Comparison of ENCODE assay signal across 6 cellular contexts in genomic region chr19:52896431-52897148, GRCh38. TPM values are rescaled to one million over a fixed set of nuclear protein-coding genes. Genes with fewer than 3 reads are reported as not detected.
DNase-seq lines count a peak whose midpoint lies in the region; ATAC-seq and TF ChIP-seq lines count a peak whose summit lies in the region.

No MANE protein-coding gene starts in this region.

- H2BK5ac ChIP-seq in mesenchymal stem cell (ENCODE audit: low read depth, low read length, poor library complexity, severe bottlenecking): peak overlapping the region; percentile 76

- H3K9me2 ChIP-seq in MM.1S (replicated peaks; ENCODE audit: insufficient read depth, low read length): no peaks in the 10 kb centered on the region

- peak overlapping the region; percentile 60 to 82 for H3K4ac ChIP-seq in mesenchymal stem cell (ENCODE audit: low read depth in 1 of 2, low read length in 2 of 2)

- peaks cover 19% of the 10 kb centered on the region for H3K79me1 ChIP-seq in mesenchymal stem cell (replicated peaks; ENCODE audit: low read length, poor library complexity, severe bottlenecking)

- H3K18ac ChIP-seq in mesenchymal stem cell (ENCODE audit: low read depth in 1 of 2, low read length in 2 of 2): peak overlapping the region; percentile 86 to 92

- no peak overlapping the region for H2BK12ac ChIP-seq in mesenchymal stem cell (ENCODE audit: low read length in 2 of 2)

- H3K14ac ChIP-seq in mesenchymal stem cell (ENCODE audit: low read length in 2 of 2): peak overlapping the region; percentile 62 to 76

- H4K91ac ChIP-seq in mesenchymal stem cell (ENCODE audit: low read length): peak overlapping the region; percentile 39

- no peaks in the 10 kb centered on the region for H3F3A ChIP-seq in MM.1S (ENCODE audit: insufficient read depth, low read length)

- H3K27ac ChIP-seq in BLaER1 (peak overlapping the region; percentile 90), adrenal gland (peak overlapping the region; percentile 70 to 94 (median 91)), mesenchymal stem cell (ENCODE audit: low read length, poor library complexity, severe bottlenecking) (peak overlapping the region; percentile 97), MM.1S (ENCODE audit: low read length) (no peak overlapping the region)

- peak overlapping the region; percentile 86 for H2AFZ ChIP-seq in mesenchymal stem cell (ENCODE audit: low read depth, low read length)
- H2AFZ ChIP-seq in MM.1S (ENCODE audit: low read length): no peak overlapping the region

- intact Hi-C loops in adrenal gland (cut with DNase I): no loop called here

- WGBS in adrenal gland, 4 donors: 42 to 46% (median 44%) methylated on average over 24 of the region's 24 CpGs
- 49% methylated on average over 24 of the region's 24 CpGs for WGBS in mesenchymal stem cell

- H3K4me1 ChIP-seq in BLaER1: peaks cover 26% of the 10 kb centered on the region
- H3K4me1 ChIP-seq in adrenal gland (replicated peaks in 1 of 2): peaks cover 5 to 10% of the 10 kb centered on the region in 2 donors
- H3K4me1 ChIP-seq in mesenchymal stem cell (ENCODE audit: control insufficient read depth, insufficient read depth, low read depth, low read length): peaks cover 4% of the 10 kb centered on the region
- H3K4me1 ChIP-seq in MM.1S (ENCODE audit: low read length): no peaks in the 10 kb centered on the region

- peak; percentile 27 for ATAC-seq in HG03196 (IDR thresholded peaks at IDR 0.05; ENCODE audit: unreplicated experiment)

- no peak overlapping the region for H2BK15ac ChIP-seq in mesenchymal stem cell (ENCODE audit: low read depth, poor library complexity, severe bottlenecking)

- TF ChIP-seq CTCF in adrenal gland (IDR thresholded peaks at IDR 0.05) (no peak), MM.1S (IDR thresholded peaks at IDR 0.05; ENCODE audit: low read length) (no peak)

- H4K8ac ChIP-seq in mesenchymal stem cell (ENCODE audit: low read length): peak overlapping the region; percentile 89

- H3K4me2 ChIP-seq in BLaER1 (peak overlapping the region; percentile 90), mesenchymal stem cell (ENCODE audit: low read length, poor library complexity, severe bottlenecking) (peak overlapping the region; percentile 90), MM.1S (ENCODE audit: low read depth, low read length) (no peak overlapping the region)

- peak overlapping the region; percentile 93 for H3K4me3 ChIP-seq in BLaER1
- peak overlapping the region; percentile 13 to 77 (median 70) for H3K4me3 ChIP-seq in adrenal gland
- H3K4me3 ChIP-seq in mesenchymal stem cell (ENCODE audit: insufficient read depth in 1 of 2, low read depth in 1 of 2, low read length in 2 of 2): peak overlapping the region; percentile 76 to 90
- H3K4me3 ChIP-seq in MM.1S (ENCODE audit: low read length): no peak overlapping the region; the same call in 1 of the 2 replicates

- H4K20me1 ChIP-seq in BLaER1 (no peaks in the 10 kb centered on the region), MM.1S (ENCODE audit: insufficient read depth, low read length) (no peaks in the 10 kb centered on the region)

- H3K79me2 ChIP-seq in MM.1S (ENCODE audit: low read length): no peaks in the 10 kb centered on the region

- no peak overlapping the region for H2AK5ac ChIP-seq in mesenchymal stem cell (ENCODE audit: low read length, severe bottlenecking)

- H3K27me3 ChIP-seq in BLaER1 (no peaks in the 10 kb centered on the region), adrenal gland (no peaks in the 10 kb centered on the region), mesenchymal stem cell (ENCODE audit: control insufficient read depth in 1 of 2, insufficient read depth in 1 of 2, low read length in 2 of 2) (no peaks in the 10 kb centered on the region), MM.1S (replicated peaks; ENCODE audit: insufficient read depth, low read length) (no peaks in the 10 kb centered on the region)

- no peak overlapping the region for H2BK120ac ChIP-seq in mesenchymal stem cell (ENCODE audit: low read depth, low read length)

- H3K9me3 ChIP-seq in BLaER1: no peaks in the 10 kb centered on the region
- H3K9me3 ChIP-seq in adrenal gland (replicated peaks in 1 of 3): no peaks in the 10 kb centered on the region
- peaks cover 3% of the 10 kb centered on the region for H3K9me3 ChIP-seq in mesenchymal stem cell (ENCODE audit: control insufficient read depth, low read length)
- no peaks in the 10 kb centered on the region for H3K9me3 ChIP-seq in MM.1S (replicated peaks; ENCODE audit: insufficient read depth, low read length)

- no peak for TF ChIP-seq POLR2A in adrenal gland (IDR thresholded peaks at IDR 0.05)

- peak overlapping the region; percentile 89 for H3K9ac ChIP-seq in BLaER1
- peak overlapping the region; percentile 95 for H3K9ac ChIP-seq in mesenchymal stem cell (ENCODE audit: low read length)
- H3K9ac ChIP-seq in MM.1S (ENCODE audit: low read length): no peak overlapping the region

- peaks cover 38% of the 10 kb centered on the region for H3K36me3 ChIP-seq in BLaER1
- peaks cover 0 to 6% of the 10 kb centered on the region in 2 donors for H3K36me3 ChIP-seq in adrenal gland (replicated peaks in 1 of 2)
- peaks cover 27 to 29% of the 10 kb centered on the region in 2 experiments for H3K36me3 ChIP-seq in mesenchymal stem cell (ENCODE audit: control insufficient read depth in 1 of 2, insufficient read depth in 2 of 2, low read depth in 1 of 2, low read length in 2 of 2)
- no peaks in the 10 kb centered on the region for H3K36me3 ChIP-seq in MM.1S (replicated peaks; ENCODE audit: insufficient read depth, low read length)

- DNase-seq in adrenal gland (peak; percentile 36 to 61 (median 52)), mesenchymal stem cell (peak; percentile 46), MM.1S (no peak), NCI-H128 (lab: John Stamatoyannopoulos, UW; ENCODE audit: unreplicated experiment) (no peak)

- peak overlapping the region in 1 of 2 experiments; percentile 92 for H3K23ac ChIP-seq in mesenchymal stem cell (ENCODE audit: low read length in 2 of 2)

RNA-seq across cellular contexts. Expression of gene ZNF320, which starts 0.8 kb away (rescaled TPM):
- total RNA-seq in adrenal gland: 10 to 100 TPM in 5 of 8 donors, 1 to 10 TPM in 3; 6.5 to 21.3 (median 12.5) TPM
- polyA plus RNA-seq in adrenal gland: 10 to 100 TPM in 1 of 3 donors, 1 to 10 TPM in 2; 4.0 to 11.6 (median 8.1) TPM
- 4.7 TPM for polyA plus RNA-seq in mesenchymal stem cell (2013, experiment 1 of 2)
- 4.1 TPM for polyA plus RNA-seq in mesenchymal stem cell (2013, experiment 2 of 2)

RNA-seq across cellular contexts. Expression of gene ZNF888, which starts 26.6 kb away (rescaled TPM):
- total RNA-seq in adrenal gland: 1 to 10 TPM; 2.2 to 9.0 (median 4.8) TPM
- polyA plus RNA-seq in adrenal gland: 1 to 10 TPM; 2.6 to 4.7 (median 4.0) TPM
- polyA plus RNA-seq in mesenchymal stem cell (2013, experiment 1 of 2): 0.79 TPM
- polyA plus RNA-seq in mesenchymal stem cell (2013, experiment 2 of 2): 0.84 TPM

RNA-seq across cellular contexts. Expression of gene ZNF468, which starts 39.2 kb away (rescaled TPM):
- total RNA-seq in adrenal gland: 100 to 1,000 TPM in 1 of 8 donors, 10 to 100 TPM in 7; 10.7 to 109 (median 17.8) TPM
- 10 to 100 TPM in 1 of 3 donors, 1 to 10 TPM in 2; 5.5 to 30.6 (median 5.6) TPM for polyA plus RNA-seq in adrenal gland
- 7.7 TPM for polyA plus RNA-seq in mesenchymal stem cell (2013, experiment 1 of 2)
- 7.6 TPM for polyA plus RNA-seq in mesenchymal stem cell (2013, experiment 2 of 2)

Comparison
In these comparisons a context has a peak if more than half of its experiments do, and no peak if none do; other contexts are left out.
1. DNase-seq: peak in adrenal gland (7 of 7) and mesenchymal stem cell (single experiment); none in MM.1S (single experiment) and NCI-H128 (single experiment).